Comparison of ENCODE assay signal across 9 cellular contexts in genomic region chr5:151819830-151820229, GRCh38.
"Had no signal": no experiment of that assay in that cellular context is flagged by ENCODE, and none has a peak within 500 bp of the region (broad histone marks: within the 10 kb centered on the region; RNA-seq: fewer than 3 reads in every experiment).

No MANE protein-coding gene starts in this region.

- DNase-seq: activated effector memory CD4-positive, alpha-beta T cell treated with Interleukin-2 at 50 U/mL for 16 hours; activated naive CD4-positive, alpha-beta T cell treated with anti-CD3 and anti-CD28 coated beads, Interleukin-2, amount 50 U/mL, for 16 hours; erythroblast; heart right ventricle; left colon; T-helper 17 cell had no signal

- H3K4me3 Mint-ChIP-seq: neural crest cell, T-helper 17 cell had no signal

- H3K9me3 Mint-ChIP-seq: neural crest cell had no signal

- ATAC-seq: gastroesophageal sphincter, heart right ventricle, left colon, sciatic nerve, T-helper 17 cell had no signal

- H3K27me3 Mint-ChIP-seq: T-helper 17 cell had no signal

- H3K27ac Mint-ChIP-seq: T-helper 17 cell had no signal
